Comparison of ENCODE assay signal across 7 cellular contexts in the genomic region with DNA sequence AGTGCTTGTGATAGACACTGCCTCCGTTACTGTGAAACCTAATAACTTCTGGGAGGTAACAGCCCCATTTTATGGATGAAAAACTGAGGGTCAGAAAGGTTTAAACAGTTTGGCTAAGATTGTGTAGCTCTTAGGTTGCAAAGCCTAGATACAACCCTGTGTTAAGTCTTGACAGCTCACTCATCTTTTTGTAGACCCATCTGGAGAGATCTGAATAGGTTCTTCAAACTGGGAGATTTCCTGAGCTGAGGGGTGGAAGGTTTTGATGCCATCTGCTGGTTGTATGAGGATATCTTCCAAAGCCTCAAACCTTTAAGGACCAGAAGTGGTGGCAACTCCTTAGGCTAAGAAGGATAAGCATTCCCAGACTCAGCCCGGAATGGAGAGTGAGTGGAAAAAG. TPM values are rescaled to one million over a fixed set of nuclear protein-coding genes. Genes with fewer than 3 reads are reported as not detected.
A peak's percentile ranks its signal among the peaks of the same experiment; 100 is the strongest.
DNase-seq lines count a peak whose midpoint lies in the region; ATAC-seq, FAIRE-seq and TF ChIP-seq lines count a peak whose summit lies in the region.
"Had no signal": no experiment of that assay in that cellular context is flagged by ENCODE, and none has a peak within 500 bp of the region (broad histone marks: within the 10 kb centered on the region; RNA-seq: fewer than 3 reads in every experiment).

No MANE protein-coding gene starts in this region.

- peaks cover 0 to 67% (median 38%) of the 10 kb centered on the region in 3 donors for H3K4me1 ChIP-seq in gastroesophageal sphincter

- H3K4me3 ChIP-seq in gastroesophageal sphincter = no peak overlapping the region

- peaks cover 3% of the 10 kb centered on the region for H3K27me3 ChIP-seq in gastroesophageal sphincter

- peak overlapping the region in 1 of 4 donors; percentile 14 for H3K27ac ChIP-seq in gastroesophageal sphincter

- TF ChIP-seq CTCF in gastroesophageal sphincter (IDR thresholded peaks at IDR 0.05) = peak in 3 of 4 experiments; percentile 54 to 58 (median 57)

- no peaks in the 10 kb centered on the region for H3K36me3 ChIP-seq in gastroesophageal sphincter

- no peaks in the 10 kb centered on the region for H3K9me3 ChIP-seq in gastroesophageal sphincter

- ATAC-seq in GM21529 (IDR thresholded peaks at IDR 0.05; ENCODE audit: unreplicated experiment) (peak; percentile 48), gastroesophageal sphincter (no peak), HG02870 (IDR thresholded peaks at IDR 0.05; ENCODE audit: unreplicated experiment) (no peak)

- peak; percentile 84 for FAIRE-seq in A204.1 (lab: Jason Lieb, UNC)

- TF ChIP-seq POLR2A in gastroesophageal sphincter (IDR thresholded peaks at IDR 0.05) = no peak

- DNase-seq in OCI-M1 (lab: John Stamatoyannopoulos, UW) = peak; percentile 80
- DNase-seq in DMS114 treated with DMSO at 0.1 percent for 48 hours (lab: John Stamatoyannopoulos, UW; ENCODE audit: unreplicated experiment) = no peak

- no peak for TF ChIP-seq EP300 in gastroesophageal sphincter (IDR thresholded peaks at IDR 0.05)

- WGBS in gastroesophageal sphincter (ENCODE audit: low coverage in 1 of 2), 2 donors = 11 to 28% methylated on average over 1 to 2 of the region's 2 CpGs

RNA-seq across cellular contexts. Expression of a gene that starts 8.3 kb away (rescaled TPM):
- 1 to 10 TPM; 1.2 to 3.3 (median 1.5) TPM for total RNA-seq in gastroesophageal sphincter

RNA-seq across cellular contexts. Expression of a gene that starts 16.1 kb away (rescaled TPM):
- total RNA-seq in gastroesophageal sphincter = 10 to 100 TPM; 11.4 to 21.7 (median 16.6) TPM

RNA-seq across cellular contexts. Expression of a gene that starts 26.5 kb away (rescaled TPM):
- total RNA-seq in gastroesophageal sphincter = 10 to 100 TPM; 34.3 to 52.1 (median 45.8) TPM

RNA-seq across cellular contexts. Expression of a gene that starts 43.9 kb away (rescaled TPM):
- total RNA-seq in gastroesophageal sphincter = 100 to 1,000 TPM; 237 to 689 (median 443) TPM
- total RNA-seq: pulmonary artery endothelial cell had no signal
